ENCODE assay signal across 24 cellular contexts in genomic region chr21:27764056-27764455, GRCh38.
"Had no signal": no experiment of that assay in that cellular context is flagged by ENCODE, and none has a peak within 500 bp of the region (broad histone marks: within the 10 kb centered on the region; RNA-seq: fewer than 3 reads in every experiment).

No MANE protein-coding gene starts in this region.

- H3K9ac ChIP-seq: KMS-11, SK-N-SH had no signal

- ATAC-seq: HepG2, K562, Panc1, PC-3, T-cell had no signal

- H3K4me3 ChIP-seq: K562 had no signal

- H3K4me2 ChIP-seq: KMS-11, SK-N-SH had no signal

- H3K27ac ChIP-seq: KMS-11, RWPE1 had no signal

- DNase-seq: Kasumi-1, NCI-H1048, NCI-H1105, NCI-H1436 treated with DMSO at 0.1 percent for 48 hours, NCI-H1694, NCI-H187 treated with DMSO at 0.1 percent for 48 hours, NCI-H2029 treated with DMSO at 0.1 percent for 48 hours, NCI-H2171 treated with DMSO at 0.1 percent for 48 hours, NCI-H2227 treated with DMSO at 0.1 percent for 48 hours, NCI-H446, NCI-H510A, NCI-H524 treated with DMSO at 0.1 percent for 48 hours, NCI-H69, NCI-H774, PC-3, SHP77, SK-N-SH, SW 1271, T-cell had no signal

- H3K9me3 ChIP-seq: SK-N-SH had no signal
